1 cellular context compared by ENCODE assay signal in the genomic region with DNA sequence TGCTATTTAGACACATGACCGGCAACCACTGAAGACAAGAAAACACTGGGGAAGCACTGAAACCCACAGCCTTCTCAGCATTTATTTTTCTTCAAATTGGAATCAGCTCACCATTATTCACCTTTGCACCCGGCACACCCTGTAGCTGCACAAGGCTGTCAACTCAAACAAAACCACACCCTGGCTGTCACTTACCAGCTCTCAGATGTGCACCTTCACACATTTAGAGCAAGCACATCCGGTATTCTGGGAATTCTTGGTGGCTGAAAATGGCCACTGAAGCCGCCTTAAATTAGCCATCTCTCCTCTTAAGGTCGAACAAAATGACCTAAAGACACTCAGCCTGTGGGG.
TF ChIP-seq lines count a peak whose summit lies in the region.

No MANE protein-coding gene starts in this region.

TF ChIP-seq in H1, 55 proteins besides CTCF, POLR2A, EP300 and RAD21 (continued from another document):
- TF ChIP-seq, protein P1, sequence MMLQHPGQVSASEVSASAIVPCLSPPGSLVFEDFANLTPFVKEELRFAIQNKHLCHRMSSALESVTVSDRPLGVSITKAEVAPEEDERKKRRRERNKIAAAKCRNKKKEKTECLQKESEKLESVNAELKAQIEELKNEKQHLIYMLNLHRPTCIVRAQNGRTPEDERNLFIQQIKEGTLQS (IDR thresholded peaks at IDR 0.05; ENCODE audit: insufficient read depth, low read depth, low read length): no peak
- no peak for TF ChIP-seq TCF12 (IDR thresholded peaks at IDR 0.05; ENCODE audit: low read depth, low read length)
- TF ChIP-seq CEBPB (IDR thresholded peaks at IDR 0.05; ENCODE audit: low read depth, low read length): no peak
- TF ChIP-seq TEAD4 (IDR thresholded peaks at IDR 0.05; ENCODE audit: low read depth, low read length): no peak
- TF ChIP-seq TAF1 (IDR thresholded peaks at IDR 0.05; ENCODE audit: low read depth, low read length): no peak
- no peak for TF ChIP-seq SAP30 (IDR thresholded peaks at IDR 0.05; ENCODE audit: insufficient read depth, insufficient replicate concordance, low read length)
- no peak for TF ChIP-seq GTF2F1 (IDR thresholded peaks at IDR 0.05; ENCODE audit: borderline replicate concordance, low read depth, low read length)
- TF ChIP-seq YY1 (IDR thresholded peaks at IDR 0.05; ENCODE audit: low read depth, low read length): no peak
- TF ChIP-seq, protein P2, sequence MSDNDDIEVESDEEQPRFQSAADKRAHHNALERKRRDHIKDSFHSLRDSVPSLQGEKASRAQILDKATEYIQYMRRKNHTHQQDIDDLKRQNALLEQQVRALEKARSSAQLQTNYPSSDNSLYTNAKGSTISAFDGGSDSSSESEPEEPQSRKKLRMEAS (IDR thresholded peaks at IDR 0.05): no peak
